ENCODE assay signal across 8 cellular contexts in genomic region chr11:70471254-70471653, GRCh38.
A peak's percentile ranks its signal among the peaks of the same experiment; 100 is the strongest.
DNase-seq lines count a peak whose midpoint lies in the region; ATAC-seq and TF ChIP-seq lines count a peak whose summit lies in the region.

No MANE protein-coding gene starts in this region.

- peaks cover 12% of the 10 kb centered on the region for H3K4me1 Mint-ChIP-seq in nephron progenitor cell

- intact Hi-C loops in Right ventricle myocardium inferior (cut with DNase I) = no loop called here

- ATAC-seq in HG03342 (IDR thresholded peaks at IDR 0.05; ENCODE audit: unreplicated experiment) = peak; percentile 58
- no peak for ATAC-seq in HG02642 (IDR thresholded peaks at IDR 0.05; ENCODE audit: poor library complexity, unreplicated experiment)
- ATAC-seq in Right ventricle myocardium inferior = no peak

- TF ChIP-seq CTCF in nephron progenitor cell (IDR thresholded peaks at IDR 0.05) = peak; percentile 32

- DNase-seq in NCI-H524 (lab: John Stamatoyannopoulos, UW) (peak; percentile 40 to 50), NCI-H524 treated with DMSO at 0.1 percent for 48 hours (lab: John Stamatoyannopoulos, UW) (no peak), UCSD-AML1 (lab: John Stamatoyannopoulos, UW; ENCODE audit: unreplicated experiment) (peak; percentile 45), nephron progenitor cell (peak; percentile 55), Right ventricle myocardium inferior (ENCODE audit: missing footprints) (no peak), occipital lobe (lab: John Stamatoyannopoulos, UW) (no peak)

- H3K27me3 Mint-ChIP-seq in nephron progenitor cell (ENCODE audit: low read depth, poor library complexity) = no peaks in the 10 kb centered on the region

- H3K36me3 Mint-ChIP-seq in nephron progenitor cell (ENCODE audit: low read depth) = no peaks in the 10 kb centered on the region

- no peak overlapping the region for H3K27ac Mint-ChIP-seq in nephron progenitor cell

- no peaks in the 10 kb centered on the region for H3K9me3 Mint-ChIP-seq in nephron progenitor cell

- H3K4me3 Mint-ChIP-seq in nephron progenitor cell = no peak overlapping the region

Comparison
In these comparisons a context has a peak if more than half of its experiments do, and no peak if none do; other contexts are left out.
1. DNase-seq: peak in NCI-H524 (2 of 2), UCSD-AML1 (single experiment) and nephron progenitor cell (single experiment); none in NCI-H524 treated with DMSO at 0.1 percent for 48 hours (single experiment), Right ventricle myocardium inferior (single experiment) and occipital lobe (single experiment).